Comparison of ENCODE assay signal across 2 cellular contexts in genomic region chr6:139335447-139336210, GRCh38.
TF ChIP-seq lines count a peak whose summit lies in the region.

No MANE protein-coding gene starts in this region.

TF ChIP-seq in SK-N-SH, 30 proteins besides CTCF, POLR2A, EP300 and RAD21 (continued from another document):
- no peak for TF ChIP-seq EZH2phosphoT487 (IDR thresholded peaks at IDR 0.05; ENCODE audit: borderline replicate concordance, low read depth)
- no peak for TF ChIP-seq USF2 (IDR thresholded peaks at IDR 0.05; ENCODE audit: borderline replicate concordance, low read depth, low read length)
- TF ChIP-seq ZBTB33 (IDR thresholded peaks at IDR 0.05; ENCODE audit: borderline replicate concordance, low read depth): no peak
- no peak for TF ChIP-seq USF1 (IDR thresholded peaks at IDR 0.05; ENCODE audit: borderline replicate concordance, low read depth)
- TF ChIP-seq GATA2 (CRISPR knock-in tag; IDR thresholded peaks at IDR 0.05): no peak
- TF ChIP-seq FOXM1 (IDR thresholded peaks at IDR 0.05; ENCODE audit: low read depth): no peak
- no peak for TF ChIP-seq POLR2AphosphoS5 (IDR thresholded peaks at IDR 0.05; ENCODE audit: low read depth, low read length)
- TF ChIP-seq SMC3 (IDR thresholded peaks at IDR 0.05; ENCODE audit: low read depth, low read length): no peak
- no peak for TF ChIP-seq IRF3 (IDR thresholded peaks at IDR 0.05; ENCODE audit: low read depth, low read length)
- TF ChIP-seq NFIC (IDR thresholded peaks at IDR 0.05; ENCODE audit: borderline replicate concordance): no peak
- no peak for TF ChIP-seq GABPA (IDR thresholded peaks at IDR 0.05; ENCODE audit: low read depth)
- TF ChIP-seq ELF1 (IDR thresholded peaks at IDR 0.05): no peak

TF ChIP-seq in SK-N-SH treated with all-trans-retinoic acid at 6 μM for 48 hours, 23 proteins besides CTCF, POLR2A, EP300 and RAD21:
- no peak for TF ChIP-seq TSHZ2 (CRISPR knock-in tag; IDR thresholded peaks at IDR 0.05)
- TF ChIP-seq CSDC2 (CRISPR knock-in tag; IDR thresholded peaks at IDR 0.05): no peak
- no peak for TF ChIP-seq TOX (CRISPR knock-in tag; IDR thresholded peaks at IDR 0.05; ENCODE audit: borderline replicate concordance)
- no peak for TF ChIP-seq ZFP3 (CRISPR knock-in tag; IDR thresholded peaks at IDR 0.05)
- no peak for TF ChIP-seq BACH2 (CRISPR knock-in tag; IDR thresholded peaks at IDR 0.05; ENCODE audit: borderline replicate concordance)
- TF ChIP-seq GLIS3 (CRISPR knock-in tag; IDR thresholded peaks at IDR 0.05): no peak
- no peak for TF ChIP-seq OSR1 (CRISPR knock-in tag; IDR thresholded peaks at IDR 0.05)
- TF ChIP-seq SNAI2 (CRISPR knock-in tag; IDR thresholded peaks at IDR 0.05): no peak
- no peak for TF ChIP-seq TCF4 (CRISPR knock-in tag; IDR thresholded peaks at IDR 0.05; ENCODE audit: borderline replicate concordance)
- no peak for TF ChIP-seq ZNF8 (CRISPR knock-in tag; IDR thresholded peaks at IDR 0.05)
- no peak for TF ChIP-seq CREB5 (CRISPR knock-in tag; IDR thresholded peaks at IDR 0.05; ENCODE audit: low read depth)
- no peak for TF ChIP-seq ARNTL (CRISPR knock-in tag; IDR thresholded peaks at IDR 0.05; ENCODE audit: borderline replicate concordance, low read depth)
- TF ChIP-seq POU6F1 (CRISPR knock-in tag; IDR thresholded peaks at IDR 0.05; ENCODE audit: borderline replicate concordance, low read depth): no peak
- TF ChIP-seq ZFP30 (CRISPR knock-in tag; IDR thresholded peaks at IDR 0.05): no peak
- no peak for TF ChIP-seq ZNF565 (CRISPR knock-in tag; conservative IDR thresholded peaks at IDR 0.05; ENCODE audit: low read depth)
- no peak for TF ChIP-seq ESRRG (CRISPR knock-in tag; IDR thresholded peaks at IDR 0.05)
TF ChIP-seq in SK-N-SH treated with all-trans-retinoic acid at 6 μM for 48 hours: peak in this region for 0.
